In genomic region chr9:114027159-114027895, GRCh38 we compare ENCODE assay signal across 17 cellular contexts. TPM values are rescaled to one million over a fixed set of nuclear protein-coding genes. Genes with fewer than 3 reads are reported as not detected.
DNase-seq lines count a peak whose midpoint lies in the region; ATAC-seq lines count a peak whose summit lies in the region.
"Had no signal": no experiment of that assay in that cellular context is flagged by ENCODE, and none has a peak within 500 bp of the region (broad histone marks: within the 10 kb centered on the region; RNA-seq: fewer than 3 reads in every experiment).

No MANE protein-coding gene starts in this region.

- H3K27me3 Mint-ChIP-seq in activated CD4-positive, alpha-beta T cell treated with anti-CD3 and anti-CD28 coated beads for 36 hours: no peaks in the 10 kb centered on the region

- peaks cover 9% of the 10 kb centered on the region for H3K36me3 Mint-ChIP-seq in activated CD4-positive, alpha-beta T cell treated with anti-CD3 and anti-CD28 coated beads for 36 hours (ENCODE audit: low read depth)

- H3K36me3 ChIP-seq in BLaER1 (peaks cover 90% of the 10 kb centered on the region), H7 (replicated peaks; ENCODE audit: control insufficient read depth, insufficient read depth, low read length) (peaks cover 2% of the 10 kb centered on the region)
- no peaks in the 10 kb centered on the region for H3K36me3 ChIP-seq in effector memory CD4-positive, alpha-beta T cell (ENCODE audit: control insufficient read depth, insufficient read depth, low read length)

- peak overlapping the region; percentile 46 for H3K9ac ChIP-seq in BLaER1

- peaks cover 61% of the 10 kb centered on the region for H3K4me1 ChIP-seq in BLaER1
- H3K4me1 ChIP-seq in effector memory CD4-positive, alpha-beta T cell (ENCODE audit: control insufficient read depth, insufficient read depth, low read length, poor library complexity, severe bottlenecking): no peaks in the 10 kb centered on the region
- H3K4me1 ChIP-seq: A549 had no signal

- H3K4me1 Mint-ChIP-seq in activated CD4-positive, alpha-beta T cell treated with anti-CD3 and anti-CD28 coated beads for 36 hours: no peaks in the 10 kb centered on the region

- no peak for ATAC-seq in activated CD4-positive, alpha-beta T cell treated with anti-CD3 and anti-CD28 coated beads for 36 hours
- ATAC-seq: A549 had no signal

- H3K9me3 ChIP-seq in BLaER1: peaks cover 33% of the 10 kb centered on the region
- H3K9me3 ChIP-seq in effector memory CD4-positive, alpha-beta T cell (ENCODE audit: control insufficient read depth, low read length): peaks cover 8% of the 10 kb centered on the region

- peak overlapping the region; percentile 78 for H3K4me2 ChIP-seq in BLaER1
- H3K4me2 ChIP-seq: A549, PC-9 had no signal

- no peak overlapping the region for H3K27ac Mint-ChIP-seq in activated CD4-positive, alpha-beta T cell treated with anti-CD3 and anti-CD28 coated beads for 36 hours
- H3K27ac Mint-ChIP-seq: HFFc6 had no signal

- peak overlapping the region; percentile 78 for H3K27ac ChIP-seq in BLaER1
- no peak overlapping the region for H3K27ac ChIP-seq in effector memory CD4-positive, alpha-beta T cell (ENCODE audit: insufficient read depth, low read length, poor library complexity, severe bottlenecking)
- H3K27ac ChIP-seq: A549, PC-9 had no signal

- no peak overlapping the region for H3K4me3 ChIP-seq in BLaER1
- H3K4me3 ChIP-seq in H7 (ENCODE audit: insufficient read depth, low read depth, low read length): no peak overlapping the region
- no peak overlapping the region for H3K4me3 ChIP-seq in effector memory CD4-positive, alpha-beta T cell (ENCODE audit: insufficient read depth, low read depth, low read length, poor library complexity, severe bottlenecking)
- H3K4me3 ChIP-seq: A549, PC-9 had no signal

- H3K4me3 Mint-ChIP-seq in activated CD4-positive, alpha-beta T cell treated with anti-CD3 and anti-CD28 coated beads for 36 hours: no peak overlapping the region
- H3K4me3 Mint-ChIP-seq: HFFc6 had no signal

- peak; percentile 8 for DNase-seq in H7
- DNase-seq in islet precursor cell: peak; percentile 39
- peak; percentile 49 for DNase-seq in posterior vena cava (ENCODE audit: low spot score)
- DNase-seq in effector memory CD4-positive, alpha-beta T cell: no peak
- no peak for DNase-seq in activated CD4-positive, alpha-beta T cell treated with anti-CD3 and anti-CD28 coated beads for 36 hours
- DNase-seq in amygdala (lab: John Stamatoyannopoulos, UW): no peak
- DNase-seq: Caco-2, GOT3, HFFc6, Kasumi-1, NCI-H1105 treated with DMSO at 0.1 percent for 48 hours, NCI-H187, NCI-H446 treated with DMSO at 0.1 percent for 48 hours, NCI-H748 treated with DMSO at 0.1 percent for 48 hours, PC-9 had no signal

- intact Hi-C loops in posterior vena cava (cut with DNase I): no loop called here
- intact Hi-C loops in activated CD4-positive, alpha-beta T cell treated with anti-CD3 and anti-CD28 coated beads for 36 hours (cut with DNase I, micrococcal nuclease): no loop called here

- POLR2A ChIA-PET in activated CD4-positive, alpha-beta T cell treated with anti-CD3 and anti-CD28 coated beads for 36 hours (lab: Charles Lee): no interaction called here

- peaks cover 19% of the 10 kb centered on the region for H3K9me3 Mint-ChIP-seq in activated CD4-positive, alpha-beta T cell treated with anti-CD3 and anti-CD28 coated beads for 36 hours (ENCODE audit: low read depth)

- CTCF ChIA-PET in activated CD4-positive, alpha-beta T cell treated with anti-CD3 and anti-CD28 coated beads for 36 hours (lab: Charles Lee): no interaction called here

- no peaks in the 10 kb centered on the region for H4K20me1 ChIP-seq in BLaER1

- H3K27me3 ChIP-seq in BLaER1: no peaks in the 10 kb centered on the region
- no peaks in the 10 kb centered on the region for H3K27me3 ChIP-seq in H7 (ENCODE audit: control insufficient read depth, insufficient read depth, low read length)
- H3K27me3 ChIP-seq in effector memory CD4-positive, alpha-beta T cell (replicated peaks; ENCODE audit: control insufficient read depth, insufficient read depth, low read length, poor library complexity, severe bottlenecking): no peaks in the 10 kb centered on the region

RNA-seq across cellular contexts. Expression of gene AMBP, which starts 50.8 kb away (rescaled TPM):
- 1.6 and 1.7 TPM in 2 replicates for total RNA-seq in H7 (2014; rRNA removed; shearing (Covaris generic))
- under 1 TPM in 1 of 2 donors, not detected in 1; 0.65 TPM for total RNA-seq in posterior vena cava
- not detected for total RNA-seq in activated CD4-positive, alpha-beta T cell treated with anti-CD3 and anti-CD28 coated beads for 36 hours
- total RNA-seq: HFFc6, PC-9 had no signal

Comparison
In these comparisons a context has a peak if more than half of its experiments do, and no peak if none do; other contexts are left out.
1. DNase-seq: peak in H7 (single experiment), islet precursor cell (single experiment) and posterior vena cava (single experiment); none in effector memory CD4-positive, alpha-beta T cell (0 of 3), activated CD4-positive, alpha-beta T cell treated with anti-CD3 and anti-CD28 coated beads for 36 hours (single experiment) and amygdala (0 of 56).